ENCODE assay signal across 1 cellular context in the genomic region with DNA sequence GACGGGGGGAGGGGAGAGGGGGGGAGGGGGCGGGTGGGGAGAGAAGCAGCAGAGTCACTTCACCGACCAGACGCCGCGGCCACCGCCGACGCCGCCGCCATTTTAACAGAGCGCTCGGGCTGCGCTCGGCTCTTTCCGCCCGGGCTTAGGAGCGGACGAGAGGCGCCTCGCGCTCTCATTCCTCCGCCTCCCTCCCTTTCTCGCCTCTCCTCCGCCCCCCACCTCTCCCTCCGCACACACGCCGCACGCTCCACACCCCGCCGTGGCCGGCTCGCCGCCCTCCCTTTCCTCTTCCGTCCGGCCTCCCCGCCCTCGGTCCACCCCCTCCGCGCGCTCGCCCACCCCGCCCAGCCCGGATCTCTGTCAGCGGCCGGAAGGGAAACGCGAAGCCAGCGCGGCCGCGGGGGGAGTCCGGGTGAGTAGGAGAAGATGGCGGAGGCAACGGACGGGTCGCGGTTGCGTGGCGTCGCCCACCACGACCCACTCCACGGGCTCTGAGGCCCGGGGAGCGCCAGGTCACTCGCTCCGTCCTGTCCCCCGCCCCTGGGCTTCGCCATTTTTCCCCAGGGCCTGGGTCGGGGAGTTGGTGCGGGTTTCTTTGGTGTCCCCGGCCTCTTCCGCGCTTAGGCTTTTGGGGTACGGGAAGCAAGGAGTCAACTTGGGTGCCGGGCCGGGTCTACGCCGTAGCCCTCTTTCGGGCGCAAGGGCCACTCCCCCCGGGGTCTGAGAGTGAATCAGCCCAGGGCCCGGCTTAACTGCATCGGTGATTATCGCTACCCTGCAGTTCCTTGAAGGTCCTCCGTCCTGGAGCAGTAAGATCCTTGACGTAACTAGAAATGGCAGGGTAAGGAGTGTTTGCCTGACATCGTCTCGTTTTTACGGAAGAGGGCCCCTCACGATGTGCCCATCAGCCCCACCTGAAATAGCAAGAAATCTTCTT.
TF ChIP-seq lines count a peak whose summit lies in the region.

TSS of gene USP34 (minus strand) at position 123 of the 940 bp plus-strand sequence. CDS start 395 bp downstream, outside the sequence.

TF ChIP-seq in H1, 55 proteins besides CTCF, POLR2A, EP300 and RAD21:
- peak; percentile 95 for TF ChIP-seq PHF8 (conservative IDR thresholded peaks at IDR 0.05; ENCODE audit: low read depth, low read length)
- TF ChIP-seq E2F6 (IDR thresholded peaks at IDR 0.05) = no peak
- peak; percentile 86 for TF ChIP-seq YY1 (IDR thresholded peaks at IDR 0.05; ENCODE audit: low read depth, low read length)
- 0 out of 2 replicates have a peak, but pooled peaks have one; percentile 13 for TF ChIP-seq CREB1 (IDR thresholded peaks at IDR 0.05)
- peak; percentile 43; the same call in 1 of the 2 replicates for TF ChIP-seq BACH1 (IDR thresholded peaks at IDR 0.05; ENCODE audit: low read length)
- TF ChIP-seq SP1 (IDR thresholded peaks at IDR 0.05; ENCODE audit: low read depth, low read length) = no peak
- peak; percentile 93 for TF ChIP-seq TAF1 (IDR thresholded peaks at IDR 0.05; ENCODE audit: low read depth, low read length)
- TF ChIP-seq SIN3A (conservative IDR thresholded peaks at IDR 0.05 in 1 of 2, IDR thresholded peaks at IDR 0.05 in 1 of 2; ENCODE audit: low read depth in 1 of 2, low read length in 2 of 2) = peak; percentile 24 to 56; a peak in 1 of 4 replicates
- TF ChIP-seq HDAC2 (IDR thresholded peaks at IDR 0.05; ENCODE audit: borderline replicate concordance in 1 of 2, low read depth in 2 of 2, low read length in 2 of 2) = 0 out of 4 replicates have a peak, but pooled peaks of 1 of the 2 experiments have one; percentile 25
- peak; percentile 39 for TF ChIP-seq KDM4A (IDR thresholded peaks at IDR 0.05; ENCODE audit: low read depth, low read length, severe bottlenecking)
- TF ChIP-seq SP4 (IDR thresholded peaks at IDR 0.05; ENCODE audit: low read length) = 0 out of 2 replicates have a peak, but pooled peaks have one; percentile 30
- peak; percentile 33 for TF ChIP-seq TAF7 (optimal IDR thresholded peaks at IDR 0.05; ENCODE audit: borderline replicate concordance, low read depth, low read length)
- TF ChIP-seq RBBP5 (IDR thresholded peaks at IDR 0.05; ENCODE audit: borderline replicate concordance, low read depth, low read length) = peak; percentile 57; the same call in 1 of the 2 replicates
- no peak for TF ChIP-seq KDM1A (IDR thresholded peaks at IDR 0.05; ENCODE audit: borderline replicate concordance, low read length)
- no peak for TF ChIP-seq JUND (IDR thresholded peaks at IDR 0.05; ENCODE audit: low read length)
- no peak for TF ChIP-seq RXRA (IDR thresholded peaks at IDR 0.05; ENCODE audit: insufficient read depth, low read depth, low read length)
- no peak for TF ChIP-seq RFX5 (IDR thresholded peaks at IDR 0.05; ENCODE audit: borderline replicate concordance, low read depth, low read length)
- TF ChIP-seq CHD2 (IDR thresholded peaks at IDR 0.05; ENCODE audit: low read length) = no peak
- TF ChIP-seq EGR1 (IDR thresholded peaks at IDR 0.05; ENCODE audit: borderline replicate concordance, low read depth, low read length) = 0 out of 2 replicates have a peak, but pooled peaks have one; percentile 7
- 0 out of 2 replicates have a peak, but pooled peaks have one; percentile 14 for TF ChIP-seq KDM5A (IDR thresholded peaks at IDR 0.05; ENCODE audit: low read length)
- peak; percentile 70 for TF ChIP-seq ASH2L (IDR thresholded peaks at IDR 0.05; ENCODE audit: low read length)
- TF ChIP-seq POLR2AphosphoS5 (IDR thresholded peaks at IDR 0.05; ENCODE audit: low read depth, low read length) = peak; percentile 88
- TF ChIP-seq SAP30 (IDR thresholded peaks at IDR 0.05; ENCODE audit: insufficient read depth, insufficient replicate concordance, low read length) = peak; percentile 79
- TF ChIP-seq, protein P1, sequence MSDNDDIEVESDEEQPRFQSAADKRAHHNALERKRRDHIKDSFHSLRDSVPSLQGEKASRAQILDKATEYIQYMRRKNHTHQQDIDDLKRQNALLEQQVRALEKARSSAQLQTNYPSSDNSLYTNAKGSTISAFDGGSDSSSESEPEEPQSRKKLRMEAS (IDR thresholded peaks at IDR 0.05) = peak; percentile 52; the same call in 1 of the 2 replicates
- no peak for TF ChIP-seq CHD1 (IDR thresholded peaks at IDR 0.05; ENCODE audit: low read depth, low read length)
- TF ChIP-seq TBP (IDR thresholded peaks at IDR 0.05; ENCODE audit: low read depth, low read length) = peak; percentile 48
